ENCODE assay signal across 1 cellular context in the genomic region with DNA sequence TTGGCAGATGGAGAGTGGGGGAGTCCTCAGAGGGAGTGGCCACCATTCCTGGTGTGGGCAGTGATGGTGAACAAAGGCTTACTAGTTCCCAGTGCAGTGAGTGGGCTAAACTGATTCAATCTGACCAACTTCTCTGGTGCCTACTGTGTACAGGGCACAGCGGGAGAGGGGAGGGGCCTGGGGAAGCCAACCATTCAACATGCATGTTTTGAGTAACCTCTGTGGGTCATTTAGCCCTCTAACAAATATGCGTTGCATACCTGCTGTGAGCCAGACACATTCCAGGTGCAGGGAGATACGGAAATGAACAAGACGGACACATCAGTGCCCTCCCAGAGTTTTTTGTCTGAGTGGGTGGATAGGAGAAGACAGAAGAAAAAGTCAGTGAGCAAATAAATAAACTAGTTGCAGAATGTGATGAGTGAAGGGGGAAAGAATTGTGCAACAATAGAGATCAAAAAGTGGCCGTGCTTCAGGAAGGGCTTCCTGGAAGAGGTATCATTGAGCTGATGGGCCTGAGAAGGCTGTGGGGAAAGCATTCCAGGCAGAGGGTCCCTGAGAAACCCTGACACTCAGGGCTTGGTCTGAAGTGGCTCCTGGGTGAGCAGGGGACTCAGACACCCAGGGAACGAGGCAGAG.
TF ChIP-seq lines count a peak whose summit lies in the region.

No MANE protein-coding gene starts in this region.

TF ChIP-seq in H1, 55 proteins besides CTCF, POLR2A, EP300 and RAD21:
- TF ChIP-seq PHF8 (conservative IDR thresholded peaks at IDR 0.05; ENCODE audit: low read depth, low read length) (no peak), MAFK (IDR thresholded peaks at IDR 0.05; ENCODE audit: low read depth, low read length) (no peak), TEAD4 (IDR thresholded peaks at IDR 0.05; ENCODE audit: low read depth, low read length) (peak; percentile 54; the same call in 1 of the 2 replicates)
